In genomic region chr18:79129120-79129519, GRCh38 we compare ENCODE assay signal across 22 cellular contexts.
"Had no signal": no experiment of that assay in that cellular context is flagged by ENCODE, and none has a peak within 500 bp of the region (broad histone marks: within the 10 kb centered on the region; RNA-seq: fewer than 3 reads in every experiment).

No MANE protein-coding gene starts in this region.

- H3K4me1 ChIP-seq: SJSA1 had no signal

- H3K27ac ChIP-seq: SJSA1, SK-N-MC had no signal

- H3K27me3 ChIP-seq: MG63, SJSA1 had no signal

- DNase-seq: IMR-90, Karpas-422, KG1, MG63, NCI-H1092 treated with DMSO at 0.1 percent for 48 hours, NCI-H1417, NCI-H1436 treated with DMSO at 0.1 percent for 48 hours, NCI-H1694 treated with DMSO at 0.1 percent for 48 hours, NCI-H1930, NCI-H2081 treated with DMSO at 0.1 percent for 48 hours, NCI-H2171, NCI-H226, NCI-H446, NCI-H510A, NCI-H524 treated with DMSO at 0.1 percent for 48 hours, NCI-H69, NCI-H774, Right ventricle myocardium superior, RPMI8226, SIG-M5 had no signal

- H3K36me3 ChIP-seq: MG63 had no signal

- H3K9me3 ChIP-seq: MG63, SJSA1 had no signal

- H3K4me3 ChIP-seq: MG63, SJSA1, SK-N-MC had no signal
